In the genomic region with DNA sequence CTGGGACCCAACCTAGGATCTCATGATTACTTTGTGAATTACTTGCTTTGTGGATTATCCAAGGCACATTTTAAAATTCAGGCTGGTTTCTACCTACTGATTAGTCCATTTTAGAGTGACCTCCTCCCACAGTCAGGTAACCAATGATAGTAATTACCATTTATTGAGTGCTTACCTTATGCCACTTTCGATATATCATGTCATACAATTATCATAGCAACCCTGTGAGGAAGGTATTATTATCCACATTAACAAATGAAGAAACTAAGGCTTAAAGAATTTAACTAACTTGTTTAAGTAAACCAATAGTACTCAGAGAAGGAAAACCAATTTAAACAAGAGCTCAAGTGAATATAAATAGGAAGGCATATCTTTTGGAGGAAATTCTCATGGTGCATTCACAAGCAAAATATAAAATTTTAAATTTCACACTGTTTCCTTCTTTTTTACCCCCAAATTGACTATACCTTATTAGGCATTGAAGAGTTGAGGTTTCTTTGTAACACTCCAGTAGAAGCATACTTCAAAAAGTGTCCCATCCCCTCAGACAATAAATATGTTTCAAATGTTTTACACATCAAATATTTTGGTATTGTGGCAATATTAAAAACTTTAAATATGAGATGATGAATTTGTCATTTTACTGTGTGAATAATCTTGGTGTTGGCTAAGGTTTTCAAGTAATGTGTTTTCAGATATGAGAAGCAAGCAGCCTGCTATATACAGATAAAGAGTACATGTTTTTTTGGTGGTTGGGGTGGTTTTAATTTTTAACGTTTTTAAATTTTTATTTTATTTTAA, we compare ENCODE assay signal across 27 cellular contexts. TPM values are rescaled to one million over a fixed set of nuclear protein-coding genes. Genes with fewer than 3 reads are reported as not detected.
DNase-seq lines count a peak whose midpoint lies in the region; ATAC-seq, FAIRE-seq and TF ChIP-seq lines count a peak whose summit lies in the region.
"Had no signal": no experiment of that assay in that cellular context is flagged by ENCODE, and none has a peak within 500 bp of the region (broad histone marks: within the 10 kb centered on the region; RNA-seq: fewer than 3 reads in every experiment).

No MANE protein-coding gene starts in this region.

- H3K36me3 ChIP-seq in HEK293 (ENCODE audit: control insufficient read depth in 2 of 2, insufficient read depth in 1 of 2, low read length in 2 of 2) (no peaks in the 10 kb centered on the region), Peyer's patch (no peaks in the 10 kb centered on the region)
- H3K36me3 ChIP-seq: BLaER1 treated with 17β-estradiol and CSF1 and Interleukin-3, amounts not matched to agents 10 nM and 100 nM; SJCRH30 had no signal

- POLR2A ChIA-PET in HEK293 (lab: Yijun Ruan, JAX): no interaction called here

- no peak for TF ChIP-seq POLR2A in erythroblast (IDR thresholded peaks at IDR 0.05; ENCODE audit: low read length)
- no peak for TF ChIP-seq POLR2A in Peyer's patch (IDR thresholded peaks at IDR 0.05)

- H3K27me3 ChIP-seq in Peyer's patch: no peaks in the 10 kb centered on the region
- H3K27me3 ChIP-seq: BLaER1 treated with 17β-estradiol and CSF1 and Interleukin-3, amounts not matched to agents 10 nM and 100 nM; SJCRH30 had no signal

- H3K4me3 ChIP-seq in HEK293 (ENCODE audit: low read depth, low read length) (no peak overlapping the region), Peyer's patch (no peak overlapping the region)
- H3K4me3 ChIP-seq: A549; BLaER1 treated with 17β-estradiol and CSF1 and Interleukin-3, amounts not matched to agents 10 nM and 100 nM; GM23248; SJCRH30 had no signal

- H3K4me1 ChIP-seq in HEK293 (ENCODE audit: control insufficient read depth, insufficient read depth, low read length) (peaks cover 19% of the 10 kb centered on the region), Peyer's patch (no peaks in the 10 kb centered on the region)

- DNase-seq in erythroblast (lab: John Stamatoyannopoulos, UW) (peak; percentile 64 to 70), superior temporal gyrus (ENCODE audit: extremely low spot score) (peak; percentile 5), GM19240 (ENCODE audit: insufficient read length, low spot score) (no peak), Peyer's patch (no peak)
- DNase-seq: AML-193; Caco-2; CD4-positive, alpha-beta T cell; DMS79 treated with DMSO at 0.1 percent for 48 hours; GM23248; HCEC 1CT; NCI-H1092 treated with DMSO at 0.1 percent for 48 hours; NCI-H1436; NCI-H187; NCI-H2081 treated with DMSO at 0.1 percent for 48 hours; NCI-H2171; NCI-H524; NCI-H774; PC-3; SJCRH30 had no signal

- CTCF ChIA-PET in HEK293 (lab: Yijun Ruan, JAX): interaction anchor here (0.6 kb wide), 1 partner anchor 12 kb away, joined by 3 read pairs; no protein-coding TSS in a partner anchor

- no peak for TF ChIP-seq CTCF in HEK293 (tag by site-specific recombination; IDR thresholded peaks at IDR 0.05)
- TF ChIP-seq CTCF in Peyer's patch (IDR thresholded peaks at IDR 0.05): no peak

- H3K27ac ChIP-seq in HEK293 (ENCODE audit: extremely low read depth, low read depth, low read length) (no peak overlapping the region), Peyer's patch (no peak overlapping the region)
- H3K27ac ChIP-seq: A549; BLaER1 treated with 17β-estradiol and CSF1 and Interleukin-3, amounts not matched to agents 10 nM and 100 nM; GM23248; SJCRH30 had no signal

- no peaks in the 10 kb centered on the region for H3K9me3 ChIP-seq in HEK293 (ENCODE audit: control insufficient read depth, insufficient read depth, low read depth, low read length)
- H3K9me3 ChIP-seq in Peyer's patch: no peaks in the 10 kb centered on the region
- H3K9me3 ChIP-seq: A549; BLaER1 treated with 17β-estradiol and CSF1 and Interleukin-3, amounts not matched to agents 10 nM and 100 nM; Caco-2; SJCRH30 had no signal

- ATAC-seq in GM21786 (IDR thresholded peaks at IDR 0.05; ENCODE audit: unreplicated experiment): no peak
- ATAC-seq: PC-3, Right ventricle myocardium inferior, SK-N-SH treated with all-trans-retinoic acid at 6 μM for 48 hours had no signal

- FAIRE-seq in G401.6 (lab: Jason Lieb, UNC): peak; percentile 97
- FAIRE-seq: A549, GM12892 had no signal

TF ChIP-seq in HEK293, 187 proteins besides CTCF, POLR2A, EP300 and RAD21:
- TF ChIP-seq ZNF768 (tag by site-specific recombination; IDR thresholded peaks at IDR 0.05) (no peak), SP7 (tag by site-specific recombination; IDR thresholded peaks at IDR 0.05) (peak; percentile 93)

RNA-seq across cellular contexts. Expression of gene DLX1, which starts 36.9 kb away (rescaled TPM):
- total RNA-seq in Peyer's patch: not detected
- total RNA-seq: CD4-positive, alpha-beta T cell; Right ventricle myocardium inferior had no signal

RNA-seq across cellular contexts. Expression of gene METAP1D, which starts 48.6 kb away (rescaled TPM):
- total RNA-seq in Peyer's patch: 10 to 100 TPM in 1 of 4 donors, 1 to 10 TPM in 3; 3.3 to 33.0 (median 6.5) TPM

RNA-seq across cellular contexts. Expression of gene DLX2, which starts 54.3 kb away (rescaled TPM):
- total RNA-seq in Peyer's patch: not detected
- total RNA-seq: CD4-positive, alpha-beta T cell; Right ventricle myocardium inferior had no signal

Comparison
In these comparisons a context has a peak if more than half of its experiments do, and no peak if none do; other contexts are left out.
1. DNase-seq: peak in erythroblast (2 of 2) and superior temporal gyrus (single experiment); none in GM19240 (single experiment) and Peyer's patch (0 of 3).